9 cellular contexts compared by ENCODE assay signal in the genomic region with DNA sequence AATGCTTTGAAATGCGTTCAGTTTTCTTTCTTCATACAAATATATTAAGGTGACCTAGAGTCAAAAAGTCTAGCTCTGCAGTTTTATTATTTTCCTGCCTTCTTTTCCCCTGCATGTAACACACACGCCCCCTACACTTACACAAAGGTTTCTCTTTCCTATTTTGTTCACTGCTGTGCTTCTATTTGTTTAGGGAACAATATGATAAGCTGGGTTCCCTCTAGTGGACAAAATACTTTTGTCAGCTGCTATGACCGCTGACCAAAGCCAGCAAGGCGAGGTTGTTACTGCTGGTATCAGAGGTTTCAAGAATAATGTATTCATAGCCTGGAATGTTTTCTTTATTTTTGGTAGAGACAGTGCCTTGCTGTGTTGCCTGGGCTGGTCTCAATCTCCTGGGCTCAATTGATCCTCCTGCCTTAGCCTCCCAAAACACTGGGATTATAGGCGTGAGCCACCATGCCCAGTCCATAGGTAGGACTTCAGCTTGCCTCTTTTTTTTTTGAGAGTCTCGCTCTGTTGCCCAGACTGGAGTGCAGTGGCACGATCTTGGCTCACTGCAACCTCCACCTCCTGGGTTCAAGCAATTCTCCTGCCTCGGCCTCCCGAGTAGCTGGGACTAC. TPM values are rescaled to one million over a fixed set of nuclear protein-coding genes. Genes with fewer than 3 reads are reported as not detected.
DNase-seq lines count a peak whose midpoint lies in the region; ATAC-seq and TF ChIP-seq lines count a peak whose summit lies in the region.
"Had no signal": no experiment of that assay in that cellular context is flagged by ENCODE, and none has a peak within 500 bp of the region (broad histone marks: within the 10 kb centered on the region; RNA-seq: fewer than 3 reads in every experiment).

No MANE protein-coding gene starts in this region.

- TF ChIP-seq CTCF in choroid plexus epithelial cell (conservative IDR thresholded peaks at IDR 0.05; ENCODE audit: low read depth, low read length) (peak; percentile 77), thyroid gland (IDR thresholded peaks at IDR 0.05) (peak in 5 of 6 experiments; percentile 18 to 64 (median 56))

- DNase-seq in ELF-1 (ENCODE audit: low read depth, low spot score) (peak; percentile 41), NOMO-1 treated with dmso at 0.1 percent for 144 hours (lab: John Stamatoyannopoulos, UW; ENCODE audit: unreplicated experiment) (peak; percentile 22), choroid plexus epithelial cell (ENCODE audit: low read depth) (peak; percentile 91), thyroid gland (peak; percentile 29 to 31), NK-92 (lab: John Stamatoyannopoulos, UW; ENCODE audit: unreplicated experiment) (no peak)
- DNase-seq in activated T-cell treated with anti-CD3 and anti-CD28 coated beads, Interleukin-2, amount 50 U/mL, for 4 hours, result no peak
- DNase-seq: activated B cell treated with CpG ODN at 0.5 μM for 24 hours had no signal

- H3K27me3 ChIP-seq in layer of hippocampus (ENCODE audit: control insufficient read depth, insufficient read depth, low read length), result no peaks in the 10 kb centered on the region
- H3K27me3 ChIP-seq in thyroid gland, result no peaks in the 10 kb centered on the region

- H3K9me3 Mint-ChIP-seq in activated T-cell treated with anti-CD3 and anti-CD28 coated beads, Interleukin-2, amount 50 U/mL, for 4 hours, result no peaks in the 10 kb centered on the region
- H3K9me3 Mint-ChIP-seq: activated B cell treated with CpG ODN at 0.5 μM for 24 hours had no signal

- no peak overlapping the region for H3K4me3 Mint-ChIP-seq in activated T-cell treated with anti-CD3 and anti-CD28 coated beads, Interleukin-2, amount 50 U/mL, for 4 hours
- H3K4me3 Mint-ChIP-seq: activated B cell treated with CpG ODN at 0.5 μM for 24 hours had no signal

- no peak for TF ChIP-seq POLR2A in thyroid gland (IDR thresholded peaks at IDR 0.05)

- peak; percentile 53 for ATAC-seq in HG02759 (IDR thresholded peaks at IDR 0.05; ENCODE audit: unreplicated experiment)
- no peak for ATAC-seq in activated T-cell treated with anti-CD3 and anti-CD28 coated beads, Interleukin-2, amount 50 U/mL, for 4 hours

- no peaks in the 10 kb centered on the region for H3K9me3 ChIP-seq in thyroid gland

- peaks cover 4 to 8% of the 10 kb centered on the region in 2 donors for H3K4me1 ChIP-seq in thyroid gland

- no peaks in the 10 kb centered on the region for H3K27me3 Mint-ChIP-seq in activated T-cell treated with anti-CD3 and anti-CD28 coated beads, Interleukin-2, amount 50 U/mL, for 4 hours (ENCODE audit: low read depth)
- H3K27me3 Mint-ChIP-seq: activated B cell treated with CpG ODN at 0.5 μM for 24 hours had no signal

- intact Hi-C loops in thyroid gland (cut with DNase I), result no loop called here

- H3K36me3 ChIP-seq in thyroid gland, result no peaks in the 10 kb centered on the region

- WGBS in thyroid gland, 2 donors, result 68 to 70% methylated on average over 9 of the region's 9 CpGs

- H3K36me3 Mint-ChIP-seq in activated T-cell treated with anti-CD3 and anti-CD28 coated beads, Interleukin-2, amount 50 U/mL, for 4 hours (ENCODE audit: insufficient read depth), result peaks cover 11% of the 10 kb centered on the region

- H3K27ac ChIP-seq in layer of hippocampus (ENCODE audit: low read depth, low read length) (peak overlapping the region; percentile 10), thyroid gland (no peak overlapping the region)

- H3K4me1 Mint-ChIP-seq in activated T-cell treated with anti-CD3 and anti-CD28 coated beads, Interleukin-2, amount 50 U/mL, for 4 hours (ENCODE audit: low read depth), result no peaks in the 10 kb centered on the region
- H3K4me1 Mint-ChIP-seq: activated B cell treated with CpG ODN at 0.5 μM for 24 hours had no signal

- H3K4me3 ChIP-seq in choroid plexus epithelial cell (ENCODE audit: low read depth, low read length) (no peak overlapping the region), thyroid gland (replicated peaks in 1 of 3) (no peak overlapping the region)

RNA-seq across cellular contexts. Expression of gene FNTB, which starts 33.4 kb away (rescaled TPM):
- 10 to 100 TPM in 3 of 4 donors, 1 to 10 TPM in 1; 7.8 to 27.0 (median 18.8) TPM for total RNA-seq in thyroid gland
- 10 to 100 TPM in 2 of 3 donors, 1 to 10 TPM in 1; 9.4 to 11.7 (median 10.9) TPM for total RNA-seq in activated T-cell treated with anti-CD3 and anti-CD28 coated beads, Interleukin-2, amount 50 U/mL, for 4 hours

RNA-seq across cellular contexts. Expression of gene RAB15, which starts 47.9 kb away (rescaled TPM):
- total RNA-seq in thyroid gland, result 10 to 100 TPM in 1 of 4 donors, 1 to 10 TPM in 3; 6.0 to 12.7 (median 6.3) TPM
- 1 to 10 TPM; 2.7 to 3.7 (median 3.5) TPM for total RNA-seq in activated T-cell treated with anti-CD3 and anti-CD28 coated beads, Interleukin-2, amount 50 U/mL, for 4 hours

Comparison
In these comparisons a context has a peak if more than half of its experiments do, and no peak if none do; other contexts are left out.
1. DNase-seq: peak in ELF-1 (single experiment), NOMO-1 treated with dmso at 0.1 percent for 144 hours (single experiment), choroid plexus epithelial cell (single experiment) and thyroid gland (2 of 2); none in activated T-cell treated with anti-CD3 and anti-CD28 coated beads, Interleukin-2, amount 50 U/mL, for 4 hours (single experiment) and NK-92 (single experiment).